In the genomic region with DNA sequence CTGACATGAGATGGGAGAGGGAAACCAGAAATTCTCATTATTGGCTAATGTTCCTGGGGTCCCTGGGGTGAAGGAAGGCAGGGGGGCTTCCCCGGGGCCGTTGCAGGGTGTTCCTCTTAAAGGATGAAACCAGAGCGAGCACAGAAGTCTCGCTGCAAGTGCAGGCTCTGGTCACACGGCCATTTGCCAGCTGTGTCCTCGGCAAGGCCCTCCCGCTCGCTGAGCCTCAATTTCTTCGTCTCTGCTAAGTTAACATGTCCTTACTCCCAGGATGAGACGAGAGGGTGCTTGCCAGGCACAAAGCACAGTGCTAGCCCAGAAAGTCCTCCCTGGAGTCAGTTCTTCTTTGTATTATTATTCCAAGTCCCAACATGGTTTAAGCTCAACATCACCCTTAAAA, we compare ENCODE assay signal across 23 cellular contexts.
"Had no signal": no experiment of that assay in that cellular context is flagged by ENCODE, and none has a peak within 500 bp of the region (broad histone marks: within the 10 kb centered on the region; RNA-seq: fewer than 3 reads in every experiment).

No MANE protein-coding gene starts in this region.

- H3K36me3 ChIP-seq: stomach, suprapubic skin, thoracic aorta, thyroid gland, tibial artery, tibial nerve, transverse colon, upper lobe of left lung, upper lobe of right lung, uterus, vagina had no signal

- DNase-seq: stimulated activated CD4-positive, alpha-beta T cell treated with anti-CD3 and anti-CD28 coated beads, Interleukin-2, amount 100 ng/mL, for 48 hours; stimulated activated CD4-positive, alpha-beta T cell treated with anti-CD3 and anti-CD28 coated beads, Interleukin-4, amount 100 ng/mL, for 1 hour; stimulated activated CD4-positive, alpha-beta T cell treated with anti-CD3 and anti-CD28 coated beads, Interleukin-4, amount 100 ng/mL, for 24 hours; stimulated activated CD4-positive, alpha-beta T cell treated with anti-CD3 and anti-CD28 coated beads, Interleukin-4, amount 100 ng/mL, for 4 hours; stimulated activated CD8-positive, alpha-beta memory T cell treated with anti-CD3 and anti-CD28 coated beads, Interleukin-4, amount 100 ng/mL, for 48 hours; stimulated activated naive B cell treated with anti-CD40 and anti-IgM and Interleukin-4, amounts not matched to agents 10 μg/mL and 1 μg/mL and 100 μg/mL, for 72 hours; stimulated activated naive CD4-positive, alpha-beta T cell; stimulated activated naive CD4-positive, alpha-beta T cell treated with Interleukin-2 at 50 U/mL for 16 hours; stimulated activated naive CD8-positive, alpha-beta T cell treated with anti-CD3 and anti-CD28 coated beads, Interleukin-15, amount 100 ng/mL, for 72 hours; stimulated activated naive CD8-positive, alpha-beta T cell treated with anti-CD3 and anti-CD28 coated beads, Interleukin-15, Interleukin-2, amounts not matched to agents 100 U/mL and 50 U/mL, for 24 hours; stomach; testis; thyroid gland; tibial artery; transverse colon; trophoblast cell; upper lobe of right lung; uterus had no signal

- H3K27me3 ChIP-seq: testis, thyroid gland, tibial nerve, upper lobe of left lung, uterus, vagina had no signal

- H3K27ac ChIP-seq: stomach, suprapubic skin, testis, thoracic aorta, thyroid gland, tibial artery, tibial nerve, transverse colon, upper lobe of left lung, upper lobe of right lung, uterus, vagina had no signal

- H3K4me3 ChIP-seq: stomach, suprapubic skin, testis, thoracic aorta, thyroid gland, tibial artery, tibial nerve, transverse colon, upper lobe of left lung, upper lobe of right lung, uterus, vagina had no signal

- H3K9me3 ChIP-seq: stomach, suprapubic skin, testis, thoracic aorta, thyroid gland, tibial artery, tibial nerve, transverse colon, upper lobe of left lung, upper lobe of right lung, uterus, vagina had no signal

- H3K4me1 ChIP-seq: suprapubic skin, testis, tibial artery, transverse colon, upper lobe of left lung, upper lobe of right lung, uterus, vagina had no signal
